In the genomic region with DNA sequence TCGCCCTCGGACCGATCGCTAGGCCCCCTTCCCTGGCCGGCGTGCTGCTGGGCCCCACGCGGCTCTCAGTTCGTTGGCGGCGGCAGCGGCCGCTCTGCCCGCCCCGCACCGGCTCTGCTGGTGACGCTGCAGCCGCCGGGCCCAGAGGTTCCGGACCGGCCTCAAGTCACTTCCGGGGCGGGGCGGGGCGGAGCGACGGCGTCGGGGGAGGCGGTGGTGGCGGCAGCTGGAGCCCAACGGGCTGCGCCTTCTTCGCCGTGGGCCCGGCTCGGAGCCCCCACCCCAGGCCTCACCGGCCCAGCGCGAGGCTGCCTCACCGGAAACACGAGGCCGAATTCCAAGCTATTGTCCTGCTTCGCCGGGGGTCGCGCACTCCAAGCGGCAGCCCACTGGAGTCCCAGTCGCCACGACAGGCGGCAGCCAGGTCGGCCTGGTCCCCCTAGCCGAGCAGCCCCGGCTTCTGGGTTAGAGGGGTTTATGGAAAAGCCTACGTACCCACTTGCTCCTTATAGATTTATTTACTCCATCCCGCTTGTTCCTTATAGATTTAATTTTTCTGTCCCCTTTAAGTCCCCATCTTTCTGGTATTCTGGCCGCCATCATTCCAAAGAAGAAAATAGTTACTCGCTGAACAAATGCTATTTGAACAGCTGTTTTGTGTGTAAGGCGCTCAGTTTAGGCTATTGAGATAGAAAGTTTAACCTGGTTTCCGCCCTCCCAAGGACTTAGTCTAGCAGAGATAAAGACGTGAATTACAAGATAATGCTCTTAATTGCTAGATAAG, we compare ENCODE assay signal across 1 cellular context.
A peak's percentile ranks its signal among the peaks of the same experiment; 100 is the strongest.
TF ChIP-seq lines count a peak whose summit lies in the region.

A gene with protein sequence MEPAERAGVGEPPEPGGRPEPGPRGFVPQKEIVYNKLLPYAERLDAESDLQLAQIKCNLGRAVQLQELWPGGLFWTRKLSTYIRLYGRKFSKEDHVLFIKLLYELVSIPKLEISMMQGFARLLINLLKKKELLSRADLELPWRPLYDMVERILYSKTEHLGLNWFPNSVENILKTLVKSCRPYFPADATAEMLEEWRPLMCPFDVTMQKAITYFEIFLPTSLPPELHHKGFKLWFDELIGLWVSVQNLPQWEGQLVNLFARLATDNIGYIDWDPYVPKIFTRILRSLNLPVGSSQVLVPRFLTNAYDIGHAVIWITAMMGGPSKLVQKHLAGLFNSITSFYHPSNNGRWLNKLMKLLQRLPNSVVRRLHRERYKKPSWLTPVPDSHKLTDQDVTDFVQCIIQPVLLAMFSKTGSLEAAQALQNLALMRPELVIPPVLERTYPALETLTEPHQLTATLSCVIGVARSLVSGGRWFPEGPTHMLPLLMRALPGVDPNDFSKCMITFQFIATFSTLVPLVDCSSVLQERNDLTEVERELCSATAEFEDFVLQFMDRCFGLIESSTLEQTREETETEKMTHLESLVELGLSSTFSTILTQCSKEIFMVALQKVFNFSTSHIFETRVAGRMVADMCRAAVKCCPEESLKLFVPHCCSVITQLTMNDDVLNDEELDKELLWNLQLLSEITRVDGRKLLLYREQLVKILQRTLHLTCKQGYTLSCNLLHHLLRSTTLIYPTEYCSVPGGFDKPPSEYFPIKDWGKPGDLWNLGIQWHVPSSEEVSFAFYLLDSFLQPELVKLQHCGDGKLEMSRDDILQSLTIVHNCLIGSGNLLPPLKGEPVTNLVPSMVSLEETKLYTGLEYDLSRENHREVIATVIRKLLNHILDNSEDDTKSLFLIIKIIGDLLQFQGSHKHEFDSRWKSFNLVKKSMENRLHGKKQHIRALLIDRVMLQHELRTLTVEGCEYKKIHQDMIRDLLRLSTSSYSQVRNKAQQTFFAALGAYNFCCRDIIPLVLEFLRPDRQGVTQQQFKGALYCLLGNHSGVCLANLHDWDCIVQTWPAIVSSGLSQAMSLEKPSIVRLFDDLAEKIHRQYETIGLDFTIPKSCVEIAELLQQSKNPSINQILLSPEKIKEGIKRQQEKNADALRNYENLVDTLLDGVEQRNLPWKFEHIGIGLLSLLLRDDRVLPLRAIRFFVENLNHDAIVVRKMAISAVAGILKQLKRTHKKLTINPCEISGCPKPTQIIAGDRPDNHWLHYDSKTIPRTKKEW (N-terminal part only) (minus strand): TSS at position 96 of the 784 bp plus-strand sequence. CDS start 209 bp downstream, outside the sequence.

TF ChIP-seq in HEK293, 187 proteins besides CTCF, POLR2A, EP300 and RAD21 (continues in another document):
- no peak for TF ChIP-seq EGR2 (tag by site-specific recombination; IDR thresholded peaks at IDR 0.05; ENCODE audit: low read depth)
- peak; percentile 46 for TF ChIP-seq SP2 (tag by site-specific recombination; IDR thresholded peaks at IDR 0.05)
- no peak for TF ChIP-seq ZNF354C (tag by site-specific recombination; IDR thresholded peaks at IDR 0.05; ENCODE audit: borderline replicate concordance, low read depth)
- no peak for TF ChIP-seq KLF7 (tag by site-specific recombination; IDR thresholded peaks at IDR 0.05; ENCODE audit: borderline replicate concordance)
- no peak for TF ChIP-seq ZNF571 (tag by site-specific recombination; IDR thresholded peaks at IDR 0.05)
- peak; percentile 94 for TF ChIP-seq GLIS2 (tag by site-specific recombination; IDR thresholded peaks at IDR 0.05)
- TF ChIP-seq ZNF585B (tag by site-specific recombination; IDR thresholded peaks at IDR 0.05): no peak
- no peak for TF ChIP-seq ZNF214 (tag by site-specific recombination; IDR thresholded peaks at IDR 0.05; ENCODE audit: borderline replicate concordance)
- TF ChIP-seq, protein P1, sequence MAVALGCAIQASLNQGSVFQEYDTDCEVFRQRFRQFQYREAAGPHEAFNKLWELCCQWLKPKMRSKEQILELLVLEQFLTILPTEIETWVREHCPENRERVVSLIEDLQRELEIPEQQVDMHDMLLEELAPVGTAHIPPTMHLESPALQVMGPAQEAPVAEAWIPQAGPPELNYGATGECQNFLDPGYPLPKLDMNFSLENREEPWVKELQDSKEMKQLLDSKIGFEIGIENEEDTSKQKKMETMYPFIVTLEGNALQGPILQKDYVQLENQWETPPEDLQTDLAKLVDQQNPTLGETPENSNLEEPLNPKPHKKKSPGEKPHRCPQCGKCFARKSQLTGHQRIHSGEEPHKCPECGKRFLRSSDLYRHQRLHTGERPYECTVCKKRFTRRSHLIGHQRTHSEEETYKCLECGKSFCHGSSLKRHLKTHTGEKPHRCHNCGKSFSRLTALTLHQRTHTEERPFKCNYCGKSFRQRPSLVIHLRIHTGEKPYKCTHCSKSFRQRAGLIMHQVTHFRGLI (tag by site-specific recombination; IDR thresholded peaks at IDR 0.05): peak; percentile 88
- TF ChIP-seq, protein P2, sequence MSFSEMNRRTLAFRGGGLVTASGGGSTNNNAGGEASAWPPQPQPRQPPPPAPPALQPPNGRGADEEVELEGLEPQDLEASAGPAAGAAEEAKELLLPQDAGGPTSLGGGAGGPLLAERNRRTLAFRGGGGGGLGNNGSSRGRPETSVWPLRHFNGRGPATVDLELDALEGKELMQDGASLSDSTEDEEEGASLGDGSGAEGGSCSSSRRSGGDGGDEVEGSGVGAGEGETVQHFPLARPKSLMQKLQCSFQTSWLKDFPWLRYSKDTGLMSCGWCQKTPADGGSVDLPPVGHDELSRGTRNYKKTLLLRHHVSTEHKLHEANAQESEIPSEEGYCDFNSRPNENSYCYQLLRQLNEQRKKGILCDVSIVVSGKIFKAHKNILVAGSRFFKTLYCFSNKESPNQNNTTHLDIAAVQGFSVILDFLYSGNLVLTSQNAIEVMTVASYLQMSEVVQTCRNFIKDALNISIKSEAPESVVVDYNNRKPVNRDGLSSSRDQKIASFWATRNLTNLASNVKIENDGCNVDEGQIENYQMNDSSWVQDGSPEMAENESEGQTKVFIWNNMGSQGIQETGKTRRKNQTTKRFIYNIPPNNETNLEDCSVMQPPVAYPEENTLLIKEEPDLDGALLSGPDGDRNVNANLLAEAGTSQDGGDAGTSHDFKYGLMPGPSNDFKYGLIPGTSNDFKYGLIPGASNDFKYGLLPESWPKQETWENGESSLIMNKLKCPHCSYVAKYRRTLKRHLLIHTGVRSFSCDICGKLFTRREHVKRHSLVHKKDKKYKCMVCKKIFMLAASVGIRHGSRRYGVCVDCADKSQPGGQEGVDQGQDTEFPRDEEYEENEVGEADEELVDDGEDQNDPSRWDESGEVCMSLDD (tag by site-specific recombination; IDR thresholded peaks at IDR 0.05): peak; percentile 81
- no peak for TF ChIP-seq ZBTB1 (tag by site-specific recombination; IDR thresholded peaks at IDR 0.05)
- TF ChIP-seq, protein P3, sequence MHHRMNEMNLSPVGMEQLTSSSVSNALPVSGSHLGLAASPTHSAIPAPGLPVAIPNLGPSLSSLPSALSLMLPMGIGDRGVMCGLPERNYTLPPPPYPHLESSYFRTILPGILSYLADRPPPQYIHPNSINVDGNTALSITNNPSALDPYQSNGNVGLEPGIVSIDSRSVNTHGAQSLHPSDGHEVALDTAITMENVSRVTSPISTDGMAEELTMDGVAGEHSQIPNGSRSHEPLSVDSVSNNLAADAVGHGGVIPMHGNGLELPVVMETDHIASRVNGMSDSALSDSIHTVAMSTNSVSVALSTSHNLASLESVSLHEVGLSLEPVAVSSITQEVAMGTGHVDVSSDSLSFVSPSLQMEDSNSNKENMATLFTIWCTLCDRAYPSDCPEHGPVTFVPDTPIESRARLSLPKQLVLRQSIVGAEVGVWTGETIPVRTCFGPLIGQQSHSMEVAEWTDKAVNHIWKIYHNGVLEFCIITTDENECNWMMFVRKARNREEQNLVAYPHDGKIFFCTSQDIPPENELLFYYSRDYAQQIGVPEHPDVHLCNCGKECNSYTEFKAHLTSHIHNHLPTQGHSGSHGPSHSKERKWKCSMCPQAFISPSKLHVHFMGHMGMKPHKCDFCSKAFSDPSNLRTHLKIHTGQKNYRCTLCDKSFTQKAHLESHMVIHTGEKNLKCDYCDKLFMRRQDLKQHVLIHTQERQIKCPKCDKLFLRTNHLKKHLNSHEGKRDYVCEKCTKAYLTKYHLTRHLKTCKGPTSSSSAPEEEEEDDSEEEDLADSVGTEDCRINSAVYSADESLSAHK (tag by site-specific recombination; IDR thresholded peaks at IDR 0.05): no peak
- TF ChIP-seq, protein P4, sequence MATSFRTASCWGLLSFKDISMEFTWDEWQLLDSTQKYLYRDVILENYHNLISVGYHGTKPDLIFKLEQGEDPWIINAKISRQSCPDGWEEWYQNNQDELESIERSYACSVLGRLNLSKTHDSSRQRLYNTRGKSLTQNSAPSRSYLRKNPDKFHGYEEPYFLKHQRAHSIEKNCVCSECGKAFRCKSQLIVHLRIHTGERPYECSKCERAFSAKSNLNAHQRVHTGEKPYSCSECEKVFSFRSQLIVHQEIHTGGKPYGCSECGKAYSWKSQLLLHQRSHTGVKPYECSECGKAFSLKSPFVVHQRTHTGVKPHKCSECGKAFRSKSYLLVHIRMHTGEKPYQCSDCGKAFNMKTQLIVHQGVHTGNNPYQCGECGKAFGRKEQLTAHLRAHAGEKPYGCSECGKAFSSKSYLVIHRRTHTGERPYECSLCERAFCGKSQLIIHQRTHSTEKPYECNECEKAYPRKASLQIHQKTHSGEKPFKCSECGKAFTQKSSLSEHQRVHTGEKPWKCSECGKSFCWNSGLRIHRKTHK (tag by site-specific recombination; IDR thresholded peaks at IDR 0.05): no peak
- no peak for TF ChIP-seq ZIC2 (tag by site-specific recombination; IDR thresholded peaks at IDR 0.05)
- no peak for TF ChIP-seq ZNF184 (tag by site-specific recombination; IDR thresholded peaks at IDR 0.05)
- peak; percentile 80 for TF ChIP-seq GLIS1 (tag by site-specific recombination; IDR thresholded peaks at IDR 0.05)
- TF ChIP-seq ZBTB8A (tag by site-specific recombination; IDR thresholded peaks at IDR 0.05): peak; percentile 88
- TF ChIP-seq KLF9 (tag by site-specific recombination; IDR thresholded peaks at IDR 0.05; ENCODE audit: low read depth): no peak
- peak; percentile 77 for TF ChIP-seq ZSCAN30 (tag by site-specific recombination; IDR thresholded peaks at IDR 0.05)
- TF ChIP-seq SP3 (tag by site-specific recombination; IDR thresholded peaks at IDR 0.05): peak; percentile 58
- TF ChIP-seq, protein P5, sequence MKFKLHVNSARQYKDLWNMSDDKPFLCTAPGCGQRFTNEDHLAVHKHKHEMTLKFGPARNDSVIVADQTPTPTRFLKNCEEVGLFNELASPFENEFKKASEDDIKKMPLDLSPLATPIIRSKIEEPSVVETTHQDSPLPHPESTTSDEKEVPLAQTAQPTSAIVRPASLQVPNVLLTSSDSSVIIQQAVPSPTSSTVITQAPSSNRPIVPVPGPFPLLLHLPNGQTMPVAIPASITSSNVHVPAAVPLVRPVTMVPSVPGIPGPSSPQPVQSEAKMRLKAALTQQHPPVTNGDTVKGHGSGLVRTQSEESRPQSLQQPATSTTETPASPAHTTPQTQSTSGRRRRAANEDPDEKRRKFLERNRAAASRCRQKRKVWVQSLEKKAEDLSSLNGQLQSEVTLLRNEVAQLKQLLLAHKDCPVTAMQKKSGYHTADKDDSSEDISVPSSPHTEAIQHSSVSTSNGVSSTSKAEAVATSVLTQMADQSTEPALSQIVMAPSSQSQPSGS (tag by site-specific recombination; IDR thresholded peaks at IDR 0.05; ENCODE audit: low read depth): no peak
- no peak for TF ChIP-seq ZNF654 (tag by site-specific recombination; IDR thresholded peaks at IDR 0.05; ENCODE audit: low read depth)
- TF ChIP-seq, protein P6, sequence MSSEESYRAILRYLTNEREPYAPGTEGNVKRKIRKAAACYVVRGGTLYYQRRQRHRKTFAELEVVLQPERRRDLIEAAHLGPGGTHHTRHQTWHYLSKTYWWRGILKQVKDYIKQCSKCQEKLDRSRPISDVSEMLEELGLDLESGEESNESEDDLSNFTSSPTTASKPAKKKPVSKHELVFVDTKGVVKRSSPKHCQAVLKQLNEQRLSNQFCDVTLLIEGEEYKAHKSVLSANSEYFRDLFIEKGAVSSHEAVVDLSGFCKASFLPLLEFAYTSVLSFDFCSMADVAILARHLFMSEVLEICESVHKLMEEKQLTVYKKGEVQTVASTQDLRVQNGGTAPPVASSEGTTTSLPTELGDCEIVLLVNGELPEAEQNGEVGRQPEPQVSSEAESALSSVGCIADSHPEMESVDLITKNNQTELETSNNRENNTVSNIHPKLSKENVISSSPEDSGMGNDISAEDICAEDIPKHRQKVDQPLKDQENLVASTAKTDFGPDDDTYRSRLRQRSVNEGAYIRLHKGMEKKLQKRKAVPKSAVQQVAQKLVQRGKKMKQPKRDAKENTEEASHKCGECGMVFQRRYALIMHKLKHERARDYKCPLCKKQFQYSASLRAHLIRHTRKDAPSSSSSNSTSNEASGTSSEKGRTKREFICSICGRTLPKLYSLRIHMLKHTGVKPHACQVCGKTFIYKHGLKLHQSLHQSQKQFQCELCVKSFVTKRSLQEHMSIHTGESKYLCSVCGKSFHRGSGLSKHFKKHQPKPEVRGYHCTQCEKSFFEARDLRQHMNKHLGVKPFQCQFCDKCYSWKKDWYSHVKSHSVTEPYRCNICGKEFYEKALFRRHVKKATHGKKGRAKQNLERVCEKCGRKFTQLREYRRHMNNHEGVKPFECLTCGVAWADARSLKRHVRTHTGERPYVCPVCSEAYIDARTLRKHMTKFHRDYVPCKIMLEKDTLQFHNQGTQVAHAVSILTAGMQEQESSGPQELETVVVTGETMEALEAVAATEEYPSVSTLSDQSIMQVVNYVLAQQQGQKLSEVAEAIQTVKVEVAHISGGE (tag by site-specific recombination; conservative IDR thresholded peaks at IDR 0.05; ENCODE audit: low read depth): peak; percentile 45; the same call in 1 of the 2 replicates
- TF ChIP-seq SCRT2 (tag by site-specific recombination; IDR thresholded peaks at IDR 0.05): no peak
- peak; percentile 74 for TF ChIP-seq ZFP69B (tag by site-specific recombination; IDR thresholded peaks at IDR 0.05)
- TF ChIP-seq, protein P7, sequence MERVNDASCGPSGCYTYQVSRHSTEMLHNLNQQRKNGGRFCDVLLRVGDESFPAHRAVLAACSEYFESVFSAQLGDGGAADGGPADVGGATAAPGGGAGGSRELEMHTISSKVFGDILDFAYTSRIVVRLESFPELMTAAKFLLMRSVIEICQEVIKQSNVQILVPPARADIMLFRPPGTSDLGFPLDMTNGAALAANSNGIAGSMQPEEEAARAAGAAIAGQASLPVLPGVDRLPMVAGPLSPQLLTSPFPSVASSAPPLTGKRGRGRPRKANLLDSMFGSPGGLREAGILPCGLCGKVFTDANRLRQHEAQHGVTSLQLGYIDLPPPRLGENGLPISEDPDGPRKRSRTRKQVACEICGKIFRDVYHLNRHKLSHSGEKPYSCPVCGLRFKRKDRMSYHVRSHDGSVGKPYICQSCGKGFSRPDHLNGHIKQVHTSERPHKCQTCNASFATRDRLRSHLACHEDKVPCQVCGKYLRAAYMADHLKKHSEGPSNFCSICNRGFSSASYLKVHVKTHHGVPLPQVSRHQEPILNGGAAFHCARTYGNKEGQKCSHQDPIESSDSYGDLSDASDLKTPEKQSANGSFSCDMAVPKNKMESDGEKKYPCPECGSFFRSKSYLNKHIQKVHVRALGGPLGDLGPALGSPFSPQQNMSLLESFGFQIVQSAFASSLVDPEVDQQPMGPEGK (tag by site-specific recombination; IDR thresholded peaks at IDR 0.05): peak; percentile 73
- TF ChIP-seq ZNF621 (tag by site-specific recombination; IDR thresholded peaks at IDR 0.05): no peak
- TF ChIP-seq, protein P8, sequence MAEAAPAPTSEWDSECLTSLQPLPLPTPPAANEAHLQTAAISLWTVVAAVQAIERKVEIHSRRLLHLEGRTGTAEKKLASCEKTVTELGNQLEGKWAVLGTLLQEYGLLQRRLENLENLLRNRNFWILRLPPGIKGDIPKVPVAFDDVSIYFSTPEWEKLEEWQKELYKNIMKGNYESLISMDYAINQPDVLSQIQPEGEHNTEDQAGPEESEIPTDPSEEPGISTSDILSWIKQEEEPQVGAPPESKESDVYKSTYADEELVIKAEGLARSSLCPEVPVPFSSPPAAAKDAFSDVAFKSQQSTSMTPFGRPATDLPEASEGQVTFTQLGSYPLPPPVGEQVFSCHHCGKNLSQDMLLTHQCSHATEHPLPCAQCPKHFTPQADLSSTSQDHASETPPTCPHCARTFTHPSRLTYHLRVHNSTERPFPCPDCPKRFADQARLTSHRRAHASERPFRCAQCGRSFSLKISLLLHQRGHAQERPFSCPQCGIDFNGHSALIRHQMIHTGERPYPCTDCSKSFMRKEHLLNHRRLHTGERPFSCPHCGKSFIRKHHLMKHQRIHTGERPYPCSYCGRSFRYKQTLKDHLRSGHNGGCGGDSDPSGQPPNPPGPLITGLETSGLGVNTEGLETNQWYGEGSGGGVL (tag by site-specific recombination; IDR thresholded peaks at IDR 0.05): peak; percentile 33; the same call in 1 of the 2 replicates
